Comparison of ENCODE assay signal across 25 cellular contexts in genomic region chr20:24943196-24943595, GRCh38. TPM values are rescaled to one million over a fixed set of nuclear protein-coding genes. Genes with fewer than 3 reads are reported as not detected.
"Had no signal": no experiment of that assay in that cellular context is flagged by ENCODE, and none has a peak within 500 bp of the region (broad histone marks: within the 10 kb centered on the region; RNA-seq: fewer than 3 reads in every experiment).

No MANE protein-coding gene starts in this region.

- H3K36me3 ChIP-seq: esophagus muscularis mucosa, gastrocnemius medialis, left ventricle myocardium inferior, lower lobe of right lung, upper lobe of left lung, vagina had no signal

- H3K27ac ChIP-seq: coronary artery, epithelial cell of prostate, esophagus muscularis mucosa, gastrocnemius medialis, left ventricle myocardium inferior, lower lobe of right lung, parathyroid adenoma, upper lobe of left lung, vagina had no signal

- H3K9ac ChIP-seq: parathyroid adenoma had no signal

- H3K27me3 ChIP-seq: esophagus muscularis mucosa, gastrocnemius medialis, upper lobe of left lung, vagina had no signal

- DNase-seq: effector memory CD4-positive, alpha-beta T cell; gastrocnemius medialis; glutamatergic neuron; immature natural killer cell; kidney; left cardiac atrium; left ventricle myocardium inferior; midbrain; naive B cell; occipital lobe; stimulated activated naive CD4-positive, alpha-beta T cell; upper lobe of left lung had no signal

- H3K27ac Mint-ChIP-seq: memory B cell, nephron had no signal

- H3K4me1 ChIP-seq: esophagus muscularis mucosa, gastrocnemius medialis, left ventricle myocardium inferior, lower lobe of right lung, parathyroid adenoma, upper lobe of left lung, vagina had no signal

- H3K4me1 Mint-ChIP-seq: memory B cell, naive B cell, nephron had no signal

- H3K9me3 ChIP-seq: gastrocnemius medialis, vagina had no signal

- H3K4me3 ChIP-seq: coronary artery, esophagus muscularis mucosa, gastrocnemius medialis, left ventricle myocardium inferior, lower lobe of right lung, upper lobe of left lung, vagina had no signal

- H3K4me3 Mint-ChIP-seq: immature natural killer cell, memory B cell, naive B cell, nephron had no signal

- ATAC-seq: gastrocnemius medialis, left cardiac atrium, lower lobe of right lung, sciatic nerve had no signal

RNA-seq across cellular contexts. Expression of gene CST7, which starts 5.9 kb away (rescaled TPM):
- total RNA-seq: chondrocyte, dermis microvascular lymphatic vessel endothelial cell, fibroblast of villous mesenchyme, pulmonary artery endothelial cell had no signal
